Comparison of ENCODE assay signal across 8 cellular contexts in genomic region chr11:62427630-62428233, GRCh38. TPM values are rescaled to one million over a fixed set of nuclear protein-coding genes. Genes with fewer than 3 reads are reported as not detected.
DNase-seq lines count a peak whose midpoint lies in the region; ATAC-seq and TF ChIP-seq lines count a peak whose summit lies in the region.

No MANE protein-coding gene starts in this region.

- H3K27me3 ChIP-seq in HCT116 (ENCODE audit: insufficient read depth, low read length) (no peaks in the 10 kb centered on the region), H9 (ENCODE audit: insufficient read depth, low read length) (peaks cover 2% of the 10 kb centered on the region; the same call in 1 of the 2 replicates)

- H2BK20ac ChIP-seq in H9 (ENCODE audit: low read depth, low read length, poor library complexity, severe bottlenecking) = no peak overlapping the region

- H3K36me3 Mint-ChIP-seq in H9 (ENCODE audit: insufficient read depth in 1 of 3, low read depth in 3 of 3) = peaks cover 0 to 4% (median 0%) of the 10 kb centered on the region in 3 experiments; a peak in 1 of 7 replicates

- TF ChIP-seq POLR2A in HCT116 (IDR thresholded peaks at IDR 0.05; ENCODE audit: borderline replicate concordance, extremely low read depth, insufficient read depth, insufficient read length) = no peak

- no peak overlapping the region for H2BK5ac ChIP-seq in H9 (ENCODE audit: insufficient read length, low read length)

- H4K20me1 ChIP-seq in HCT116 (ENCODE audit: insufficient read depth) (no peaks in the 10 kb centered on the region), H9 (ENCODE audit: control insufficient read depth, insufficient read depth, insufficient read length) (no peaks in the 10 kb centered on the region)

- no peak overlapping the region for H3K14ac ChIP-seq in H9 (ENCODE audit: insufficient read depth, low read length)

- H3K79me2 ChIP-seq in HCT116 (ENCODE audit: insufficient read depth, low read length) (no peaks in the 10 kb centered on the region), H9 (ENCODE audit: insufficient read depth, low read length) (no peaks in the 10 kb centered on the region)

- no peak overlapping the region for H2BK15ac ChIP-seq in H9 (ENCODE audit: low read depth, low read length)

- peaks cover 0 to 29% of the 10 kb centered on the region in 2 experiments; a peak in 2 of 4 replicates for H3K4me1 ChIP-seq in HCT116 (ENCODE audit: control insufficient read depth in 1 of 2, insufficient read depth in 2 of 2, low read length in 2 of 2)
- H3K4me1 ChIP-seq in H9 (ENCODE audit: insufficient read depth, low read length) = 0 out of 2 replicates have a peak, but pooled peaks cover 3% of the 10 kb centered on the region

- WGBS in H9 (ENCODE audit: extremely low coverage, insufficient read length, low lambda C conversion rate) = no CpG with 5 or more reads among the region's 6 CpGs

- TF ChIP-seq CTCF in HCT116 (IDR thresholded peaks at IDR 0.05 in 2 of 3, conservative IDR thresholded peaks at IDR 0.05 in 1 of 3; ENCODE audit: borderline replicate concordance in 1 of 3, insufficient read depth in 1 of 3, low read depth in 2 of 3, low read length in 2 of 3) (no peak), VCaP (conservative IDR thresholded peaks at IDR 0.05) (no peak), H9 (conservative IDR thresholded peaks at IDR 0.05) (no peak)

- no peaks in the 10 kb centered on the region for H3K9me3 ChIP-seq in HCT116 (ENCODE audit: control insufficient read depth in 1 of 2, insufficient read depth in 1 of 2, low read depth in 1 of 2, low read length in 2 of 2)
- no peaks in the 10 kb centered on the region for H3K9me3 ChIP-seq in H9 (ENCODE audit: control insufficient read depth, low read depth, low read length)

- TF ChIP-seq RAD21 in HCT116 (IDR thresholded peaks at IDR 0.05; ENCODE audit: low read depth) = no peak

- H3K9ac ChIP-seq in HCT116 (ENCODE audit: low read length) = no peak overlapping the region
- no peak overlapping the region for H3K9ac ChIP-seq in H9 (ENCODE audit: extremely low read depth, insufficient read length, low read length)

- H3K79me1 ChIP-seq in H9 (ENCODE audit: insufficient read depth, low read depth, low read length, poor library complexity, severe bottlenecking) = no peaks in the 10 kb centered on the region

- no peak overlapping the region for H3K27ac ChIP-seq in HCT116 (ENCODE audit: low read depth, low read length)
- H3K27ac ChIP-seq in VCaP = peak overlapping the region; percentile 60
- no peak overlapping the region for H3K27ac ChIP-seq in H9 (ENCODE audit: insufficient read length, low read depth, low read length)

- no peak overlapping the region for H3K23ac ChIP-seq in H9 (ENCODE audit: insufficient read length, low read depth, low read length)

- CTCF ChIA-PET in HCT116 (lab: Charles Lee) = interaction anchor here (1.2 to 2.1 kb wide), 2 partner anchors 33 to 115 kb away, joined by 4 to 7 read pairs; no protein-coding TSS in a partner anchor

- H2BK120ac ChIP-seq in H9 (ENCODE audit: low read depth, low read length, poor library complexity, severe bottlenecking) = no peak overlapping the region

- H4K5ac ChIP-seq in H9 (ENCODE audit: insufficient read length, low read depth, low read length) = no peak overlapping the region

- H3K4me3 ChIP-seq in HCT116 (replicated peaks in 1 of 2; ENCODE audit: low read depth in 1 of 2, low read length in 2 of 2) = no peak overlapping the region

- DNase-seq in ACHN (peak; percentile 14), HCT116 (ENCODE audit: low read depth, low spot score) (no peak), kidney glomerular epithelial cell (lab: John Stamatoyannopoulos, UW) (peak; percentile 38), H9 (no peak)

- no peak overlapping the region for H4K91ac ChIP-seq in H9 (ENCODE audit: insufficient read length, low read depth, low read length)

- no peak overlapping the region for H3K4ac ChIP-seq in H9 (ENCODE audit: low read depth, low read length)

- no peak overlapping the region for H3T11ph ChIP-seq in H9 (ENCODE audit: low read length)

- POLR2A ChIA-PET in HCT116 (lab: Charles Lee) = no interaction called here

- H3K27ac Mint-ChIP-seq in H9 = no peak overlapping the region

- H2AK5ac ChIP-seq in H9 (ENCODE audit: insufficient read length, low read length) = no peak overlapping the region

- no peaks in the 10 kb centered on the region for H3K9me2 ChIP-seq in HCT116 (ENCODE audit: insufficient read depth)

- intact Hi-C loops in HCT116 (cut with micrococcal nuclease) = no loop called here

- RAD21 ChIA-PET in HCT116 (lab: Charles Lee; ENCODE audit: low non-redundant PET in 1 of 2, low total read pairs in 2 of 2, uncharacterized antibody in 2 of 2, unreplicated experiment in 2 of 2) = no interaction called here

- H3K4me1 Mint-ChIP-seq in H9 = peaks cover 17 to 26% of the 10 kb centered on the region in 2 experiments

- in situ Hi-C loops in ACHN (cut with HindIII; ENCODE audit: low pct_ligation_motif_present, low pct_unique_long_range_greater_than_20kb, low sequenced_read_pairs) = no loop called here

- H3K36me3 ChIP-seq in HCT116 (ENCODE audit: control insufficient read depth in 1 of 2, insufficient read depth in 2 of 2, low read length in 2 of 2) = no peaks in the 10 kb centered on the region

- H3K4me3 Mint-ChIP-seq in H9 = no peak overlapping the region

- H2BK12ac ChIP-seq in H9 (ENCODE audit: insufficient read length, low read depth, low read length) = no peak overlapping the region

- H3K9me3 Mint-ChIP-seq in H9 = peaks cover 2 to 4% of the 10 kb centered on the region in 2 experiments; a peak in 4 of 5 replicates

- H2AFZ ChIP-seq in HCT116 (ENCODE audit: low read depth, low read length, poor library complexity, severe bottlenecking) (no peak overlapping the region), H9 (ENCODE audit: low read length) (no peak overlapping the region)

- H3K27me3 Mint-ChIP-seq in H9 (ENCODE audit: low read depth) = peaks cover 42% of the 10 kb centered on the region

- H4K8ac ChIP-seq in H9 (replicated peaks; ENCODE audit: insufficient read length, low read depth, low read length) = no peak overlapping the region

- no peak overlapping the region for H3K18ac ChIP-seq in H9 (ENCODE audit: insufficient read length, low read depth, low read length)

- ATAC-seq in HCT116 (no peak), GM21619 (IDR thresholded peaks at IDR 0.05; ENCODE audit: unreplicated experiment) (no peak), GM21381 (IDR thresholded peaks at IDR 0.05; ENCODE audit: unreplicated experiment) (no peak), HG03108 (IDR thresholded peaks at IDR 0.05; ENCODE audit: unreplicated experiment) (no peak)

- no peak overlapping the region for H3K56ac ChIP-seq in H9 (ENCODE audit: insufficient read length, low read depth, low read length)

- H3K4me2 ChIP-seq in HCT116 (ENCODE audit: low read length) (peak overlapping the region; percentile 37; the same call in 1 of the 2 replicates), H9 (ENCODE audit: insufficient read depth, insufficient read length, low read length) (no peak overlapping the region)

- BruUV-seq in HCT116 (replicated peaks; lab: Mats Ljungman, UMichigan) = no TSS peak

- H3K23me2 ChIP-seq in H9 (ENCODE audit: insufficient read length, low read depth, low read length, poor library complexity, severe bottlenecking) = no peaks in the 10 kb centered on the region

TF ChIP-seq in HCT116, 20 proteins besides CTCF, POLR2A, EP300 and RAD21:
- TF ChIP-seq ZNF274 (IDR thresholded peaks at IDR 0.05; ENCODE audit: low read depth, low read length) (no peak), CBX3 (IDR thresholded peaks at IDR 0.05; ENCODE audit: low read depth) (no peak), CEBPB (IDR thresholded peaks at IDR 0.05; ENCODE audit: low read depth) (no peak), EZH2 (IDR thresholded peaks at IDR 0.05) (no peak), EGR1 (IDR thresholded peaks at IDR 0.05; ENCODE audit: low read depth) (no peak)
- TF ChIP-seq, protein P1, sequence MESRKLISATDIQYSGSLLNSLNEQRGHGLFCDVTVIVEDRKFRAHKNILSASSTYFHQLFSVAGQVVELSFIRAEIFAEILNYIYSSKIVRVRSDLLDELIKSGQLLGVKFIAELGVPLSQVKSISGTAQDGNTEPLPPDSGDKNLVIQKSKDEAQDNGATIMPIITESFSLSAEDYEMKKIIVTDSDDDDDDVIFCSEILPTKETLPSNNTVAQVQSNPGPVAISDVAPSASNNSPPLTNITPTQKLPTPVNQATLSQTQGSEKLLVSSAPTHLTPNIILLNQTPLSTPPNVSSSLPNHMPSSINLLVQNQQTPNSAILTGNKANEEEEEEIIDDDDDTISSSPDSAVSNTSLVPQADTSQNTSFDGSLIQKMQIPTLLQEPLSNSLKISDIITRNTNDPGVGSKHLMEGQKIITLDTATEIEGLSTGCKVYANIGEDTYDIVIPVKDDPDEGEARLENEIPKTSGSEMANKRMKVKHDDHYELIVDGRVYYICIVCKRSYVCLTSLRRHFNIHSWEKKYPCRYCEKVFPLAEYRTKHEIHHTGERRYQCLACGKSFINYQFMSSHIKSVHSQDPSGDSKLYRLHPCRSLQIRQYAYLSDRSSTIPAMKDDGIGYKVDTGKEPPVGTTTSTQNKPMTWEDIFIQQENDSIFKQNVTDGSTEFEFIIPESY (IDR thresholded peaks at IDR 0.05; ENCODE audit: extremely low read depth, insufficient replicate concordance, low read length) = no peak
TF ChIP-seq in HCT116: peak in this region for 0.

RNA-seq across cellular contexts. Expression of gene SCGB1A1, which starts 8.9 kb away (rescaled TPM):
- total RNA-seq in HCT116 (2021; ENCODE audit: unreplicated experiment) (2.0 TPM), H9 (2021) (not detected in 2 replicates)
- polyA plus RNA-seq in HCT116 (2012) = not detected in 2 replicates

Comparison
In these comparisons a context has a peak if more than half of its experiments do, and no peak if none do; other contexts are left out.
1. DNase-seq: peak in ACHN (single experiment) and kidney glomerular epithelial cell (single experiment); none in HCT116 (single experiment) and H9 (single experiment).